1 cellular context compared by ENCODE assay signal in the genomic region with DNA sequence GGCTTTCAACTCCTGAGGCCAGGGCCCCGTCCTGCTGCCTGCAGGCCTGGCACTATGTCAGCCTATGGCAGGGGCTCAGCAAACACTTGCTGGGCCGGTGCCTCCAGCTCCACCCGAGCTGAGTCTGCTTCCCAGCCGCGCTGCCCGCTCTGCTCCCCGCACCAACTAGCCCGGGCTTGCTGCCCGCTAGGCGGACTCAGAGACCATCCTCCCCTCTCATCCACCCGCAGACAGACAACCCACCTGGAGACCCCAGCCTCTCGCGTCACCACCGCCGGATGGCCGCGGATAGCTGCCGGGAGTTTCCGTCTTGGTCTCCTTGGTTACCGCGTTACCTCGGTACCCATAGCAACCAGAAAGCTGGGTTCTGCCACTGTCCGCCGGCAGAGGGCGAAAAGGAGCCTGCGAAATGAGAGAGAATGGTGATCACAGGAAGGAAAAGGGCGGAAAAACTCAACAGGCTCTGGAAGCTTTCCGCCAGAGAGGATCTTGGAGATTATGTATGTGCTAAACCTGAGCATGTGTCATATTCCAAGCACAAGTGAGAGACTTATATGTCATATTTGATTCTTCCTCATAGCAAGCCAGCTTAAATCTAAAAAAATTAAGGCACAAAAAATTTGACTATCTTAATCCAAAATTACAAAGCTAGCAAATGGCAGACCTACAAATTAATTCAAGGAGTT.
TF ChIP-seq lines count a peak whose summit lies in the region.

A gene with protein sequence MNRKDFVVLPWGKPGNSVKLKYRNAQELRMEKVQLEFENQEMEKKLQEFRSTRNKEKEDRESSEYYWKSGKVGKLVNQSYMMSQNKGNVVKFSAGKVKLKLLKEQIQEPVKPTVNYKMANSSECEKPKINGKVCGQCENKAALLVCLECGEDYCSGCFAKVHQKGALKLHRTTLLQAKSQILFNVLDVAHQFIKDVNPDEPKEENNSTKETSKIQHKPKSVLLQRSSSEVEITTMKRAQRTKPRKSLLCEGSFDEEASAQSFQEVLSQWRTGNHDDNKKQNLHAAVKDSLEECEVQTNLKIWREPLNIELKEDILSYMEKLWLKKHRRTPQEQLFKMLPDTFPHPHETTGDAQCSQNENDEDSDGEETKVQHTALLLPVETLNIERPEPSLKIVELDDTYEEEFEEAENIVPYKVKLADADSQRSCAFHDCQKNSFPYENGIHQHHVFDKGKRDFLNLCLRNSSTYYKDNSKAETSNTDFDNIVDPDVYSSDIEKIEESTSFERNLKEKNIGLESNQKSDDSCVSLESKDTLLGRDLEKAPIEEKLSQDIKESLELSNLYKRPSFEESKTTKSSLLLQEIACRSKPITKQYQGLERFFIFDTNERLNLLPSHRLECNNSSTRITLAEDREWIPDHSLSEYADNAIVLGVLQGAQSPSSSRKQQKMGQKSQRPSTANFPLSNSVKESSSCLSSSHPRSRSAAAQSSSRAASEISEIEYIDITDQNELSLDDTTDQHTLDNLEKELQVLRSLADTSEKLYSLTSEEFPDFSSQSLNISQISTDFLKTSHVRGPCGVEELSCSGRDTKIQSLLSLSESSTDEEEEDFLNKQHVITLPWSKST (minus strand): TSS at position 294 of the 686 bp plus-strand sequence. CDS start 7,396 bp downstream, outside the sequence.

TF ChIP-seq in H1, 55 proteins besides CTCF, POLR2A, EP300 and RAD21:
- TF ChIP-seq BACH1 (IDR thresholded peaks at IDR 0.05; ENCODE audit: low read length) (no peak), KDM4A (IDR thresholded peaks at IDR 0.05; ENCODE audit: low read depth, low read length, severe bottlenecking) (peak; percentile 49), TBP (IDR thresholded peaks at IDR 0.05; ENCODE audit: low read depth, low read length) (peak; percentile 73; the same call in 1 of the 2 replicates), SP1 (IDR thresholded peaks at IDR 0.05; ENCODE audit: low read depth, low read length) (0 out of 2 replicates have a peak, but pooled peaks have one; percentile 25), CHD2 (IDR thresholded peaks at IDR 0.05; ENCODE audit: low read length) (peak; percentile 85), HDAC2 (IDR thresholded peaks at IDR 0.05; ENCODE audit: borderline replicate concordance in 1 of 2, low read depth in 2 of 2, low read length in 2 of 2) (peak in 1 of 2 experiments; percentile 79; a peak in 1 of 4 replicates), SIN3A (conservative IDR thresholded peaks at IDR 0.05 in 1 of 2, IDR thresholded peaks at IDR 0.05 in 1 of 2; ENCODE audit: low read depth in 1 of 2, low read length in 2 of 2) (peak; percentile 98 to 100), SAP30 (IDR thresholded peaks at IDR 0.05; ENCODE audit: insufficient read depth, insufficient replicate concordance, low read length) (peak; percentile 88), SP4 (IDR thresholded peaks at IDR 0.05; ENCODE audit: low read length) (no peak), SRF (IDR thresholded peaks at IDR 0.05; ENCODE audit: low read depth, low read length) (no peak), BRCA1 (IDR thresholded peaks at IDR 0.05; ENCODE audit: low read depth, low read length) (peak; percentile 74), KDM1A (IDR thresholded peaks at IDR 0.05; ENCODE audit: borderline replicate concordance, low read length) (peak; percentile 39; the same call in 1 of the 2 replicates), YY1 (IDR thresholded peaks at IDR 0.05; ENCODE audit: low read depth, low read length) (peak; percentile 51; the same call in 1 of the 2 replicates), RNF2 (IDR thresholded peaks at IDR 0.05; ENCODE audit: borderline replicate concordance, low read depth, low read length, missing control alignments, poor library complexity, severe bottlenecking) (no peak), TCF12 (IDR thresholded peaks at IDR 0.05; ENCODE audit: low read depth, low read length) (0 out of 2 replicates have a peak, but pooled peaks have one; percentile 33), CREB1 (IDR thresholded peaks at IDR 0.05) (peak; percentile 81), SP2 (IDR thresholded peaks at IDR 0.05; ENCODE audit: low read length) (no peak)
- TF ChIP-seq, protein P1, sequence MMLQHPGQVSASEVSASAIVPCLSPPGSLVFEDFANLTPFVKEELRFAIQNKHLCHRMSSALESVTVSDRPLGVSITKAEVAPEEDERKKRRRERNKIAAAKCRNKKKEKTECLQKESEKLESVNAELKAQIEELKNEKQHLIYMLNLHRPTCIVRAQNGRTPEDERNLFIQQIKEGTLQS (IDR thresholded peaks at IDR 0.05; ENCODE audit: insufficient read depth, low read depth, low read length), result 0 out of 2 replicates have a peak, but pooled peaks have one; percentile 2
- TF ChIP-seq, protein P2, sequence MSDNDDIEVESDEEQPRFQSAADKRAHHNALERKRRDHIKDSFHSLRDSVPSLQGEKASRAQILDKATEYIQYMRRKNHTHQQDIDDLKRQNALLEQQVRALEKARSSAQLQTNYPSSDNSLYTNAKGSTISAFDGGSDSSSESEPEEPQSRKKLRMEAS (IDR thresholded peaks at IDR 0.05), result peak; percentile 45; the same call in 1 of the 2 replicates
